7 cellular contexts compared by ENCODE assay signal in the genomic region with DNA sequence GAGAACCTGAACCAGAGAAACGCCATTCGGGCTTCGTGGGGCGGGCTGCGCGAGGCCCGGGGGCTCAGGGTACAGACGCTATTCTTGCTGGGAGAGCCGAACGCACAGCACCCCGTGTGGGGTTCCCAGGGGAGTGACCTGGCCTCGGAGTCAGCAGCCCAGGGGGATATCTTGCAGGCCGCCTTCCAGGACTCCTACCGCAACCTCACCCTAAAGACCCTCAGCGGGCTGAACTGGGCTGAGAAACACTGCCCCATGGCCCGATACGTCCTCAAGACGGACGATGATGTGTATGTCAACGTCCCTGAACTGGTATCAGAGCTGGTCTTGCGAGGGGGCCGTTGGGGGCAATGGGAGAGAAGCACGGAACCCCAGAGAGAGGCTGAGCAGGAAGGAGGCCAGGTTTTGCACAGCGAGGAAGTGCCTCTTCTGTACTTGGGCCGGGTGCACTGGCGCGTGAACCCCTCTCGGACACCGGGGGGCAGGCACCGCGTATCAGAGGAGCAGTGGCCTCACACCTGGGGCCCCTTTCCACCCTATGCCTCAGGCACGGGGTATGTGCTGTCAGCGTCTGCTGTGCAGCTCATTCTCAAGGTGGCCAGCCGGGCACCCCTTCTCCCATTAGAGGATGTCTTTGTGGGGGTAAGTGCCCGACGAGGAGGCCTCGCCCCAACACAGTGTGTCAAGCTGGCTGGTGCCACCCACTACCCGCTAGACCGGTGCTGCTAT. TPM values are rescaled to one million over a fixed set of nuclear protein-coding genes. Genes with fewer than 3 reads are reported as not detected.
DNase-seq lines count a peak whose midpoint lies in the region; ATAC-seq, FAIRE-seq and TF ChIP-seq lines count a peak whose summit lies in the region.

No MANE protein-coding gene starts in this region.

- peak in 1 of 2 experiments; percentile 21; a peak in 1 of 4 replicates for TF ChIP-seq RAD21 in K562 (CRISPR knock-in tag; conservative IDR thresholded peaks at IDR 0.05 in 1 of 2, IDR thresholded peaks at IDR 0.05 in 1 of 2)

- no peak for TF ChIP-seq EP300 in K562 (IDR thresholded peaks at IDR 0.05; ENCODE audit: low read length)

- WGBS in K562 (ENCODE audit: insufficient coverage, low coverage, missing lambda C conversion rate) = 72% methylated on average over 37 of the region's 39 CpGs

- TF ChIP-seq POLR2A in K562 (conservative IDR thresholded peaks at IDR 0.05) = no peak

- H3K4me3 ChIP-seq in K562 = peak overlapping the region; percentile 93

- peak overlapping the region; percentile 98; the same call in 2 of the 3 replicates for H3K27ac ChIP-seq in K562 (ENCODE audit: extremely low read depth, low read depth, low read length)

- no TSS peak for BruUV-seq in K562 (replicated peaks; lab: Mats Ljungman, UMichigan)

- POLR2A ChIA-PET in K562 (lab: Yijun Ruan, JAX) = interaction anchor here (0.5 to 8.1 kb wide), 25 partner anchors 9 to 599 kb away, joined by 3 to 90 read pairs (median 4); a partner anchor contains a TSS

- TF ChIP-seq CTCF in K562 (IDR thresholded peaks at IDR 0.05 in 2 of 3, conservative IDR thresholded peaks at IDR 0.05 in 1 of 3; ENCODE audit: insufficient read depth in 2 of 3, low read depth in 1 of 3, low read length in 3 of 3) = peak; percentile 26 to 43 (median 28); a peak in 3 of 6 replicates

- peaks cover 39 to 40% of the 10 kb centered on the region in 2 experiments for H3K4me1 ChIP-seq in K562 (replicated peaks in 1 of 2; ENCODE audit: control insufficient read depth in 2 of 2, insufficient read depth in 2 of 2, low read length in 2 of 2)

- peaks cover 91% of the 10 kb centered on the region for H3K36me3 ChIP-seq in K562 (ENCODE audit: control insufficient read depth, insufficient read depth, low read length)

- in situ Hi-C loops in K562 (cut with MboI) = loop anchor here (10.0 kb wide), 1 partner anchor 127 kb away; no protein-coding TSS in a partner anchor

- CTCF ChIA-PET in K562 (lab: Yijun Ruan, JAX; ENCODE audit: low intra/inter-chr PET ratio) = interaction anchor here (0.7 to 6.6 kb wide), 3 partner anchors 67 to 148 kb away, joined by 3 to 64 read pairs (median 4); no protein-coding TSS in a partner anchor

- no peaks in the 10 kb centered on the region for H3K9me1 ChIP-seq in K562 (ENCODE audit: control insufficient read depth, insufficient read depth, low read length)

- H3K4me3 Mint-ChIP-seq in immature natural killer cell = peak overlapping the region; percentile 89 to 92 (median 91)
- H3K4me3 Mint-ChIP-seq in stimulated activated naive CD8-positive, alpha-beta T cell treated with anti-CD3 and anti-CD28 coated beads, Interleukin-15, amount 100 ng/mL, for 72 hours = peak overlapping the region; percentile 87 to 90

- peak overlapping the region; percentile 91 to 96 (median 94) for H3K27ac Mint-ChIP-seq in immature natural killer cell
- peak overlapping the region; percentile 89 to 91 for H3K27ac Mint-ChIP-seq in stimulated activated naive CD8-positive, alpha-beta T cell treated with anti-CD3 and anti-CD28 coated beads, Interleukin-15, amount 100 ng/mL, for 72 hours

- peak; percentile 27 for DNase-seq in NCI-H226
- DNase-seq in K562 (ENCODE audit: extremely low read depth in 1 of 4, low spot score in 3 of 4) = peak; percentile 48 to 53 (median 50)
- peak in 2 of 3 donors; percentile 35 to 40 for DNase-seq in immature natural killer cell
- DNase-seq in stimulated activated naive CD8-positive, alpha-beta T cell treated with anti-CD3 and anti-CD28 coated beads, Interleukin-15, amount 100 ng/mL, for 72 hours = peak; percentile 40 to 51

- peak overlapping the region; percentile 82 for H2AFZ ChIP-seq in K562 (ENCODE audit: low read depth, low read length)

- peaks cover 40% of the 10 kb centered on the region for H4K20me1 ChIP-seq in K562 (replicated peaks; ENCODE audit: control insufficient read depth, insufficient read depth, low read length)

- peak overlapping the region; percentile 90 to 100; a peak in 3 of 4 replicates for H3K9ac ChIP-seq in K562 (ENCODE audit: insufficient read depth in 1 of 2, low read depth in 2 of 2, low read length in 2 of 2)

- peak overlapping the region; percentile 99 for H3K4me2 ChIP-seq in K562 (ENCODE audit: insufficient read depth, low read length)

- peaks cover 50 to 60% of the 10 kb centered on the region in 2 donors for H3K4me1 Mint-ChIP-seq in immature natural killer cell
- H3K4me1 Mint-ChIP-seq in stimulated activated naive CD8-positive, alpha-beta T cell treated with anti-CD3 and anti-CD28 coated beads, Interleukin-15, amount 100 ng/mL, for 72 hours = peaks cover 87% of the 10 kb centered on the region

- peaks cover 37% of the 10 kb centered on the region for H3K79me2 ChIP-seq in K562 (ENCODE audit: control insufficient read depth, insufficient read depth, low read length)

- ATAC-seq in GM18867 (IDR thresholded peaks at IDR 0.05; ENCODE audit: unreplicated experiment) (peak; percentile 14), K562 (no peak), HG02840 (IDR thresholded peaks at IDR 0.05; ENCODE audit: low FRiP score, unreplicated experiment) (no peak), HG03196 (IDR thresholded peaks at IDR 0.05; ENCODE audit: unreplicated experiment) (no peak)
- ATAC-seq in stimulated activated naive CD8-positive, alpha-beta T cell treated with anti-CD3 and anti-CD28 coated beads, Interleukin-15, amount 100 ng/mL, for 72 hours = peak; percentile 47

- no peaks in the 10 kb centered on the region for H3K9me3 Mint-ChIP-seq in immature natural killer cell
- no peaks in the 10 kb centered on the region for H3K9me3 Mint-ChIP-seq in stimulated activated naive CD8-positive, alpha-beta T cell treated with anti-CD3 and anti-CD28 coated beads, Interleukin-15, amount 100 ng/mL, for 72 hours

- peaks cover 12 to 33% (median 16%) of the 10 kb centered on the region in 3 donors for H3K36me3 Mint-ChIP-seq in immature natural killer cell

- H3K27me3 ChIP-seq in K562 (ENCODE audit: control insufficient read depth in 2 of 2, insufficient read depth in 2 of 2, low read length in 2 of 2) = no peaks in the 10 kb centered on the region

- H3K27me3 Mint-ChIP-seq in immature natural killer cell (ENCODE audit: low read depth in 3 of 3) = peaks cover 2 to 11% (median 7%) of the 10 kb centered on the region in 3 donors
- H3K27me3 Mint-ChIP-seq in stimulated activated naive CD8-positive, alpha-beta T cell treated with anti-CD3 and anti-CD28 coated beads, Interleukin-15, amount 100 ng/mL, for 72 hours = no peaks in the 10 kb centered on the region

- no peaks in the 10 kb centered on the region for H3K9me3 ChIP-seq in K562 (replicated peaks; ENCODE audit: control insufficient read depth, insufficient read depth, low read depth, low read length)

- intact Hi-C loops in K562 (cut with micrococcal nuclease) = loop anchor here (2.0 to 10.0 kb wide), 3 partner anchors 133 to 297 kb away; a partner anchor contains a TSS

- no peak for FAIRE-seq in K562 (lab: Jason Lieb, UNC)

RNA-seq across cellular contexts. Expression of a gene that starts 0.9 kb away (rescaled TPM):
- total RNA-seq in K562 (2011; cell fraction: chromatin; rRNA removed; ENCODE audit: low replicate concordance) = 1.4 and 7.8 TPM in 2 replicates
- total RNA-seq in K562 (2011; cell fraction: nucleolus; rRNA removed) = 9.2 and 10.9 TPM in 2 replicates
- total RNA-seq in K562 (2011; cell fraction: nucleoplasm; rRNA removed) = 3.7 and 4.7 TPM in 2 replicates
- total RNA-seq in K562 (2014; rRNA removed) = 1.3 and 2.6 TPM in 2 replicates
- 0.35 and 0.36 TPM in 2 replicates for total RNA-seq in K562 (2014; rRNA removed; fragmentation: Illumina TruSeq; extraction: Trizol)
- total RNA-seq in K562 (2015; rRNA removed; fragmentation: Illumina TruSeq; extraction: Trizol) = 0.94 and 1.2 TPM in 2 replicates
- 1.2 and 1.8 TPM in 2 replicates for total RNA-seq in K562 (2021)
- 0.42 and 0.61 TPM in 2 replicates for polyA plus RNA-seq in K562 (2011; rRNA removed)
- polyA plus RNA-seq in K562 (2011; cell fraction: cytosol; rRNA removed) = 0.34 and 1.3 TPM in 2 replicates
- 0.83 and 1.4 TPM in 2 replicates for polyA plus RNA-seq in K562 (2011; cell fraction: nucleus; rRNA removed)
- polyA plus RNA-seq in K562 (2012) = 1.2 and 2.5 TPM in 2 replicates
- 0.33 and 0.60 TPM in 2 replicates for polyA plus RNA-seq in K562 (2014; fragmentation: Illumina TruSeq; extraction: Trizol)
- polyA plus RNA-seq in K562 (2014; fragmentation: Nextera tagmentation; extraction: Ambion mirVana) = under 1 TPM in 1 of 2 experiments, not detected in 1; 0.11 TPM
- polyA plus RNA-seq in K562 (2014; rRNA removed) = 0.65 and 0.98 TPM in 2 replicates
- polyA minus RNA-seq in K562 (2011; rRNA and poly(A)+ RNA removed) = 0.60 and 0.74 TPM in 2 replicates
- 0.67 and 1.6 TPM in 2 replicates for polyA minus RNA-seq in K562 (2011; cell fraction: cytosol; rRNA and poly(A)+ RNA removed)
- polyA minus RNA-seq in K562 (2011; cell fraction: nucleus; rRNA and poly(A)+ RNA removed) = 8.3 and 8.6 TPM in 2 replicates
- 10 to 100 TPM; 38.6 to 55.0 (median 44.1) TPM for polyA plus RNA-seq in immature natural killer cell

RNA-seq across cellular contexts. Expression of a gene that starts 6.0 kb away (rescaled TPM):
- 573 and 845 TPM in 2 replicates for total RNA-seq in K562 (2011; cell fraction: chromatin; rRNA removed; ENCODE audit: low replicate concordance)
- total RNA-seq in K562 (2011; cell fraction: nucleolus; rRNA removed) = 1,781 and 2,022 TPM in 2 replicates
- 2,244 and 4,596 TPM in 2 replicates for total RNA-seq in K562 (2011; cell fraction: nucleoplasm; rRNA removed)
- 7,421 and 7,756 TPM in 2 replicates for total RNA-seq in K562 (2014; rRNA removed)
- total RNA-seq in K562 (2014; rRNA removed; fragmentation: Illumina TruSeq; extraction: Trizol) = 8,131 and 8,358 TPM in 2 replicates
- 6,830 and 6,840 TPM in 2 replicates for total RNA-seq in K562 (2015; rRNA removed; fragmentation: Illumina TruSeq; extraction: Trizol)
- total RNA-seq in K562 (2021) = 5,023 and 5,547 TPM in 2 replicates
- polyA plus RNA-seq in K562 (2011; rRNA removed) = 10,924 and 13,776 TPM in 2 replicates
- 9,974 and 14,279 TPM in 2 replicates for polyA plus RNA-seq in K562 (2011; cell fraction: cytosol; rRNA removed)
- polyA plus RNA-seq in K562 (2011; cell fraction: nucleus; rRNA removed) = 3,080 and 5,551 TPM in 2 replicates
- 10,450 and 11,249 TPM in 2 replicates for polyA plus RNA-seq in K562 (2012)
- polyA plus RNA-seq in K562 (2014; fragmentation: Illumina TruSeq; extraction: Trizol) = 6,410 and 6,519 TPM in 2 replicates
- polyA plus RNA-seq in K562 (2014; fragmentation: Nextera tagmentation; extraction: Ambion mirVana) = over 10,000 TPM; 14,899 to 17,516 TPM
- polyA plus RNA-seq in K562 (2014; rRNA removed) = 10,223 and 10,563 TPM in 2 replicates
- polyA minus RNA-seq in K562 (2011; rRNA and poly(A)+ RNA removed) = 5,821 and 6,481 TPM in 2 replicates
- polyA minus RNA-seq in K562 (2011; cell fraction: cytosol; rRNA and poly(A)+ RNA removed) = 1,459 and 1,756 TPM in 2 replicates
- 337 and 777 TPM in 2 replicates for polyA minus RNA-seq in K562 (2011; cell fraction: nucleus; rRNA and poly(A)+ RNA removed)
- polyA plus RNA-seq in immature natural killer cell = 1,000 to 10,000 TPM; 2,992 to 6,506 (median 3,113) TPM

RNA-seq across cellular contexts. Expression of a gene that starts 6.2 kb away (rescaled TPM):
- 400 and 717 TPM in 2 replicates for total RNA-seq in K562 (2011; cell fraction: chromatin; rRNA removed; ENCODE audit: low replicate concordance)
- total RNA-seq in K562 (2011; cell fraction: nucleolus; rRNA removed) = 323 and 336 TPM in 2 replicates
- total RNA-seq in K562 (2011; cell fraction: nucleoplasm; rRNA removed) = 335 and 348 TPM in 2 replicates
- total RNA-seq in K562 (2014; rRNA removed) = 40.2 and 41.7 TPM in 2 replicates
- 37.6 and 38.0 TPM in 2 replicates for total RNA-seq in K562 (2014; rRNA removed; fragmentation: Illumina TruSeq; extraction: Trizol)
- total RNA-seq in K562 (2015; rRNA removed; fragmentation: Illumina TruSeq; extraction: Trizol) = 37.0 and 40.9 TPM in 2 replicates
- 60.2 and 67.1 TPM in 2 replicates for total RNA-seq in K562 (2021)
- 103 and 149 TPM in 2 replicates for polyA plus RNA-seq in K562 (2011; rRNA removed)
- polyA plus RNA-seq in K562 (2011; cell fraction: cytosol; rRNA removed) = 129 and 132 TPM in 2 replicates
- polyA plus RNA-seq in K562 (2011; cell fraction: nucleus; rRNA removed) = 844 and 952 TPM in 2 replicates
- 56.6 and 77.5 TPM in 2 replicates for polyA plus RNA-seq in K562 (2012)
- 71.9 and 84.9 TPM in 2 replicates for polyA plus RNA-seq in K562 (2014; fragmentation: Illumina TruSeq; extraction: Trizol)
- polyA plus RNA-seq in K562 (2014; fragmentation: Nextera tagmentation; extraction: Ambion mirVana) = 10 to 100 TPM; 24.4 to 37.6 TPM
- 68.2 and 69.7 TPM in 2 replicates for polyA plus RNA-seq in K562 (2014; rRNA removed)
- polyA minus RNA-seq in K562 (2011; rRNA and poly(A)+ RNA removed) = 149 and 152 TPM in 2 replicates
- 43.4 and 43.6 TPM in 2 replicates for polyA minus RNA-seq in K562 (2011; cell fraction: cytosol; rRNA and poly(A)+ RNA removed)
- polyA minus RNA-seq in K562 (2011; cell fraction: nucleus; rRNA and poly(A)+ RNA removed) = 174 and 254 TPM in 2 replicates
- polyA plus RNA-seq in immature natural killer cell = 10 to 100 TPM; 11.6 to 26.8 (median 16.8) TPM

RNA-seq across cellular contexts. Expression of a gene that starts 11.2 kb away (rescaled TPM):
- total RNA-seq in K562 (2011; cell fraction: chromatin; rRNA removed; ENCODE audit: low replicate concordance) = 140 and 282 TPM in 2 replicates
- total RNA-seq in K562 (2011; cell fraction: nucleolus; rRNA removed) = 158 and 186 TPM in 2 replicates
- total RNA-seq in K562 (2011; cell fraction: nucleoplasm; rRNA removed) = 84.4 and 113 TPM in 2 replicates
- total RNA-seq in K562 (2014; rRNA removed) = 139 and 160 TPM in 2 replicates
- total RNA-seq in K562 (2014; rRNA removed; fragmentation: Illumina TruSeq; extraction: Trizol) = 69.9 and 87.1 TPM in 2 replicates
- total RNA-seq in K562 (2015; rRNA removed; fragmentation: Illumina TruSeq; extraction: Trizol) = 146 TPM in 2 replicates
- total RNA-seq in K562 (2021) = 108 and 117 TPM in 2 replicates
- polyA plus RNA-seq in K562 (2011; rRNA removed) = 51.8 and 80.5 TPM in 2 replicates
- 64.4 and 91.4 TPM in 2 replicates for polyA plus RNA-seq in K562 (2011; cell fraction: cytosol; rRNA removed)
- polyA plus RNA-seq in K562 (2011; cell fraction: nucleus; rRNA removed) = 147 and 197 TPM in 2 replicates
- 79.7 and 86.5 TPM in 2 replicates for polyA plus RNA-seq in K562 (2012)
- polyA plus RNA-seq in K562 (2014; fragmentation: Illumina TruSeq; extraction: Trizol) = 83.4 and 93.1 TPM in 2 replicates
- 10 to 100 TPM in 1 of 2 experiments, 1 to 10 TPM in 1; 8.9 to 27.6 TPM for polyA plus RNA-seq in K562 (2014; fragmentation: Nextera tagmentation; extraction: Ambion mirVana)
- 89.3 and 113 TPM in 2 replicates for polyA plus RNA-seq in K562 (2014; rRNA removed)
- 75.9 and 79.2 TPM in 2 replicates for polyA minus RNA-seq in K562 (2011; rRNA and poly(A)+ RNA removed)
- 80.6 and 85.6 TPM in 2 replicates for polyA minus RNA-seq in K562 (2011; cell fraction: cytosol; rRNA and poly(A)+ RNA removed)
- polyA minus RNA-seq in K562 (2011; cell fraction: nucleus; rRNA and poly(A)+ RNA removed) = 74.7 and 86.1 TPM in 2 replicates
- polyA plus RNA-seq in immature natural killer cell = 10 to 100 TPM; 59.4 to 81.6 (median 74.3) TPM

RNA-seq across cellular contexts. Expression of a gene that starts 11.6 kb away (rescaled TPM):
- 67.5 and 110 TPM in 2 replicates for total RNA-seq in K562 (2011; cell fraction: chromatin; rRNA removed; ENCODE audit: low replicate concordance)
- 84.5 and 92.7 TPM in 2 replicates for total RNA-seq in K562 (2011; cell fraction: nucleolus; rRNA removed)
- total RNA-seq in K562 (2011; cell fraction: nucleoplasm; rRNA removed) = 89.2 and 96.6 TPM in 2 replicates
- total RNA-seq in K562 (2014; rRNA removed) = 292 and 358 TPM in 2 replicates
- 216 and 230 TPM in 2 replicates for total RNA-seq in K562 (2014; rRNA removed; fragmentation: Illumina TruSeq; extraction: Trizol)
- 236 and 241 TPM in 2 replicates for total RNA-seq in K562 (2015; rRNA removed; fragmentation: Illumina TruSeq; extraction: Trizol)
- 150 and 172 TPM in 2 replicates for total RNA-seq in K562 (2021)
- 125 and 200 TPM in 2 replicates for polyA plus RNA-seq in K562 (2011; rRNA removed)
- polyA plus RNA-seq in K562 (2011; cell fraction: cytosol; rRNA removed) = 76.6 and 97.7 TPM in 2 replicates
- polyA plus RNA-seq in K562 (2011; cell fraction: nucleus; rRNA removed) = 182 and 189 TPM in 2 replicates
- polyA plus RNA-seq in K562 (2012) = 199 and 305 TPM in 2 replicates
- polyA plus RNA-seq in K562 (2014; fragmentation: Illumina TruSeq; extraction: Trizol) = 301 and 322 TPM in 2 replicates
- 1 to 10 TPM; 6.8 to 8.7 TPM for polyA plus RNA-seq in K562 (2014; fragmentation: Nextera tagmentation; extraction: Ambion mirVana)
- 472 and 475 TPM in 2 replicates for polyA plus RNA-seq in K562 (2014; rRNA removed)
- 62.1 and 76.4 TPM in 2 replicates for polyA minus RNA-seq in K562 (2011; rRNA and poly(A)+ RNA removed)
- polyA minus RNA-seq in K562 (2011; cell fraction: cytosol; rRNA and poly(A)+ RNA removed) = 33.4 and 35.0 TPM in 2 replicates
- polyA minus RNA-seq in K562 (2011; cell fraction: nucleus; rRNA and poly(A)+ RNA removed) = 42.8 and 58.6 TPM in 2 replicates
- polyA plus RNA-seq in immature natural killer cell = 10 to 100 TPM; 25.7 to 55.6 (median 49.2) TPM

Comparison
In these comparisons a context has a peak if more than half of its experiments do, and no peak if none do; other contexts are left out.
1. ATAC-seq: peak in GM18867 (single experiment) and stimulated activated naive CD8-positive, alpha-beta T cell treated with anti-CD3 and anti-CD28 coated beads, Interleukin-15, amount 100 ng/mL, for 72 hours (single experiment); none in K562 (single experiment), HG02840 (single experiment) and HG03196 (single experiment).
2. RNA of a gene that starts 0.9 kb away (polyA plus RNA-seq): 38.6 to 55.0 TPM in immature natural killer cell; 0.11 to 2.5 TPM in K562; every median in the first group is over 10 times any median in the second.
3. Peak in every context shown above with its lines, with median percentiles within 50 percentile points of each other: DNase-seq.